In the genomic region with DNA sequence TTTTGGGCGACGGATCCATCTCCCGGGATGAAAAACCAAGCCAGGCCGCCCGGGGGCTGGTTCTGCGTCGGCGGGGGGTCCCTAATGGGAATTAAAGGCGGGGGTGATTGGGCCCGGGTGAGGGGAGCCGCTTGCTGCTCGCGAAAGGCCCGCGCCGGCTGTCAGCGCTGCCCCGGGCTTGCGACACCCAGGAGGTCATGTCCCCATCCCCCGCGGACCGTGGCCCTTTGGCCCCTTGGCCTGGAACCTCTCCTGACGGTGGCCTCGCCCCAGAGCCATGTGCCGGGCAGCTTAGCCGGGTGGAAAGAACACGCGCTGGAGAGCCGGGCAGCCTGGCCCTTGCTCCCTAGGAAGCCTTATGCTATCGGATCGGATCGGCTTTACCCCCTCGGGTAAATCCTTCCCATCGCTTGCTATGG, we compare ENCODE assay signal across 9 cellular contexts. TPM values are rescaled to one million over a fixed set of nuclear protein-coding genes. Genes with fewer than 3 reads are reported as not detected.
DNase-seq lines count a peak whose midpoint lies in the region; ATAC-seq and TF ChIP-seq lines count a peak whose summit lies in the region.
"Not testable (repeated sequence)": the region's sequence is repeated elsewhere in the genome, so short reads cannot be mapped to it uniquely, and the experiment has no call there.
"Had no signal": no experiment of that assay in that cellular context is flagged by ENCODE, and none has a peak within 500 bp of the region (broad histone marks: within the 10 kb centered on the region; RNA-seq: fewer than 3 reads in every experiment).

No MANE protein-coding gene starts in this region.

- H3K36me3 ChIP-seq in A673 (ENCODE audit: insufficient read depth, low read length, poor library complexity, severe bottlenecking); HUES6 (ENCODE audit: control insufficient read depth, insufficient read depth, low read length); body of pancreas (replicated peaks in 1 of 2; ENCODE audit: insufficient read depth in 1 of 2, low read depth in 2 of 2); muscle layer of colon (ENCODE audit: insufficient read depth, low read length): not testable (repeated sequence)

- H3K4me3 ChIP-seq in A673 (ENCODE audit: low read depth, low read length, poor library complexity, severe bottlenecking) (peak overlapping the region; percentile 55), HUES6 (ENCODE audit: low read depth, low read length) (peak overlapping the region; percentile 73), body of pancreas (peak overlapping the region; percentile 28 to 34), muscle layer of colon (ENCODE audit: low read depth in 1 of 2, low read length in 2 of 2) (peak overlapping the region in 1 of 2 donors; percentile 43)

- H3K9ac ChIP-seq in HUES6 (ENCODE audit: low read length), result peak overlapping the region; percentile 87
- not testable (repeated sequence) for H3K9ac ChIP-seq in muscle layer of colon (ENCODE audit: low read length)

- not testable (repeated sequence) for H3K9me3 ChIP-seq in A673 (ENCODE audit: low read depth, low read length, poor library complexity, severe bottlenecking); HUES6 (ENCODE audit: control insufficient read depth, insufficient read depth, low read depth, low read length); body of pancreas; muscle layer of colon (ENCODE audit: low read length)

- not testable (repeated sequence) for TF ChIP-seq CTCF in A673 (conservative IDR thresholded peaks at IDR 0.05; ENCODE audit: low read depth, low read length); body of pancreas (IDR thresholded peaks at IDR 0.05)

- ATAC-seq in GM19455 (IDR thresholded peaks at IDR 0.05; ENCODE audit: unreplicated experiment) (peak; percentile 20), body of pancreas (peak; percentile 26), Right ventricle myocardium inferior (peak; percentile 49)

- WGBS in body of pancreas, 2 donors, result 0% methylated on average over 3 to 4 of the region's 34 CpGs

- intact Hi-C loops in A673 (cut with micrococcal nuclease; ENCODE audit: unreplicated experiment); body of pancreas (cut with DNase I); Right ventricle myocardium inferior (cut with DNase I): not testable (repeated sequence)

- not testable (repeated sequence) for H3K4me1 ChIP-seq in A673 (ENCODE audit: insufficient read depth, low read length, poor library complexity, severe bottlenecking); HUES6 (ENCODE audit: control insufficient read depth, insufficient read depth, low read length); body of pancreas; muscle layer of colon (ENCODE audit: insufficient read depth, low read length)

- TF ChIP-seq POLR2A in body of pancreas (IDR thresholded peaks at IDR 0.05), result not testable (repeated sequence)

- H3K27ac ChIP-seq in A673 (ENCODE audit: low read depth, low read length, poor library complexity, severe bottlenecking), result peak overlapping the region; percentile 80
- H3K27ac ChIP-seq in HUES6 (ENCODE audit: low read depth, low read length), result peak overlapping the region; percentile 77; the same call in 1 of the 2 replicates
- H3K27ac ChIP-seq in body of pancreas, result peak overlapping the region; percentile 85 to 95 (median 91)
- H3K27ac ChIP-seq in muscle layer of colon (ENCODE audit: low read depth, low read length), result peak overlapping the region; percentile 53

- POLR2A ChIA-PET in A673 (lab: Charles Lee; ENCODE audit: low non-redundant PET), result not testable (repeated sequence)

- DNase-seq in A673 (ENCODE audit: low spot score), result not testable (repeated sequence)
- DNase-seq in activated CD4-positive, alpha-beta T cell treated with anti-CD3 and anti-CD28 coated beads for 48 hours, result peak; percentile 36
- DNase-seq in body of pancreas (peak; percentile 9 to 54 (median 40)), Right ventricle myocardium inferior (ENCODE audit: missing footprints) (peak; percentile 78)
- DNase-seq in stimulated activated CD4-positive, alpha-beta T cell treated with anti-CD3 and anti-CD28 coated beads, Interleukin-1b, Interleukin-23, amount 100 ng/mL, for 4 hours (ENCODE audit: low read depth in 2 of 2), result peak; percentile 14 to 16

- not testable (repeated sequence) for H3K27me3 ChIP-seq in A673 (replicated peaks; ENCODE audit: insufficient read depth, low read depth, low read length, poor library complexity); HUES6 (ENCODE audit: control insufficient read depth, insufficient read depth, low read length); body of pancreas; muscle layer of colon (ENCODE audit: control insufficient read depth in 1 of 2, insufficient read depth in 2 of 2, low read length in 2 of 2)

- TSS peak; percentile 92 for BruUV-seq in A673 (replicated peaks; lab: Mats Ljungman, UMichigan)

- CTCF ChIA-PET in A673 (lab: Charles Lee), result not testable (repeated sequence)

RNA-seq across cellular contexts. Expression of gene PLGLB1, which starts 55.4 kb away (rescaled TPM):
- total RNA-seq in A673 (2021) (2.0 and 3.3 TPM in 2 replicates), body of pancreas (1 to 10 TPM; 3.4 to 4.6 TPM), Right ventricle myocardium inferior (1.4 TPM)
- total RNA-seq: HT1080 had no signal
